12 cellular contexts compared by ENCODE assay signal in the genomic region with DNA sequence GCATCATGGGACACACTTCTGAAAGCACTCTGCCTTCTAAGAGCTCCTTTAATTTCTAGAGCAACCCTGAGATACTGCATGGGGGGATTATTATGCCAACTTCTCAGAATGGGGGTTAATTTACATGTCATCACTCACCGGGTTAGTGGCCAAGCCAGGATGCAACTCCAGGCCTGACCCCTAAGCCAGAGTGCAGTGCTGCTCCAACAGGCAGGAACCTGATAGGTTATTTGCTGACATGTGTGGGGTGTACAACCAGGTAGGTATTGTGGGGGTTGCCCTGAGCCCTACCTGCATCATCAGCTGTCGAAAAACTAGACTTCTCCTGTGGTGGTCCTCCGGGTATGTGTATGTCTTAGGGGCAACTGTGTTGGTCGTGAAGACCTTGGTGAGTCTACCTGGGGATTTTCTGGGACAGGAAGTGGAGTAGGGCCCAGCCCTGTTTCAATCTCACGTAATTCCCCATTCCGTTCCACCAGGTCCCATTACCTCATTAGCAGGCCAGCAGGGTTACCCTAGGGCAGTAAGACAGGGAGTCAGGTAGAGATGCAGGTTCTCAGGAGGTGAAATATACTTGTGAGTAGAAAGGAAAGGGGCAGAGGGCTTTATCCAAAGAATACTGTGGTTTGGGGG.
"Had no signal": no experiment of that assay in that cellular context is flagged by ENCODE, and none has a peak within 500 bp of the region (broad histone marks: within the 10 kb centered on the region; RNA-seq: fewer than 3 reads in every experiment).

No MANE protein-coding gene starts in this region.

- DNase-seq: activated CD4-positive, alpha-beta T cell treated with anti-CD3 and anti-CD28 coated beads, Interleukin-2, amount 10 ng/mL, durations not matched to agents 24 days and 14 days; activated CD4-positive, CD25-positive, alpha-beta regulatory T cell; activated gamma-delta T cell treated with Interleukin-2 at 50 U/mL for 16 hours; activated T-cell treated with anti-CD3 and anti-CD28 coated beads, Interleukin-2, amount 50 U/mL, for 4 hours; islet precursor cell; left ventricle myocardium inferior; naive thymus-derived CD8-positive, alpha-beta T cell; stimulated activated CD4-positive, alpha-beta T cell treated with anti-CD3 and anti-CD28 coated beads, Interleukin-4, amount 100 ng/mL, for 4 hours; SW 1271 had no signal

- H3K4me3 ChIP-seq: gastroesophageal sphincter, left ventricle myocardium inferior, skin epidermis had no signal

- H3K9me3 ChIP-seq: gastroesophageal sphincter, left ventricle myocardium inferior had no signal

- H3K27me3 ChIP-seq: gastroesophageal sphincter had no signal

- H3K9me3 Mint-ChIP-seq: activated CD4-positive, alpha-beta T cell treated with anti-CD3 and anti-CD28 coated beads, Interleukin-2, amount 10 ng/mL, durations not matched to agents 24 days and 14 days; activated T-cell treated with anti-CD3 and anti-CD28 coated beads, Interleukin-2, amount 50 U/mL, for 4 hours; naive thymus-derived CD8-positive, alpha-beta T cell had no signal

- ATAC-seq: activated T-cell treated with anti-CD3 and anti-CD28 coated beads, Interleukin-2, amount 50 U/mL, for 4 hours; gastroesophageal sphincter; naive thymus-derived CD8-positive, alpha-beta T cell had no signal

- H3K27ac ChIP-seq: epithelial cell of prostate, gastroesophageal sphincter, left ventricle myocardium inferior, skin epidermis had no signal

- H3K4me3 Mint-ChIP-seq: activated CD4-positive, alpha-beta T cell treated with anti-CD3 and anti-CD28 coated beads, Interleukin-2, amount 10 ng/mL, durations not matched to agents 24 days and 14 days; activated T-cell treated with anti-CD3 and anti-CD28 coated beads, Interleukin-2, amount 50 U/mL, for 4 hours; naive thymus-derived CD8-positive, alpha-beta T cell had no signal

- H3K27ac Mint-ChIP-seq: activated CD4-positive, alpha-beta T cell treated with anti-CD3 and anti-CD28 coated beads, Interleukin-2, amount 10 ng/mL, durations not matched to agents 24 days and 14 days had no signal

- H3K27me3 Mint-ChIP-seq: activated CD4-positive, alpha-beta T cell treated with anti-CD3 and anti-CD28 coated beads, Interleukin-2, amount 10 ng/mL, durations not matched to agents 24 days and 14 days; naive thymus-derived CD8-positive, alpha-beta T cell had no signal
